9 cellular contexts compared by ENCODE assay signal in genomic region chr1:9826087-9826486, GRCh38. TPM values are rescaled to one million over a fixed set of nuclear protein-coding genes. Genes with fewer than 3 reads are reported as not detected.
DNase-seq lines count a peak whose midpoint lies in the region; ATAC-seq, FAIRE-seq and TF ChIP-seq lines count a peak whose summit lies in the region.
"Had no signal": no experiment of that assay in that cellular context is flagged by ENCODE, and none has a peak within 500 bp of the region (broad histone marks: within the 10 kb centered on the region; RNA-seq: fewer than 3 reads in every experiment).

No MANE protein-coding gene starts in this region.

- H3K27me3 Mint-ChIP-seq in Calu3 (ENCODE audit: unreplicated experiment), result no peaks in the 10 kb centered on the region

- peak overlapping the region; percentile 77 for H3K4me3 Mint-ChIP-seq in Calu3 (ENCODE audit: low read depth, unreplicated experiment)

- FAIRE-seq in small intestine (lab: Jason Lieb, UNC), result no peak

- intact Hi-C loops in Calu3 (cut with micrococcal nuclease; ENCODE audit: unreplicated experiment), result loop anchor here (5.0 kb wide), 1 partner anchor 41 kb away; no protein-coding TSS in a partner anchor

- DNase-seq in Calu3, result no peak
- no peak for DNase-seq in RWPE2 (ENCODE audit: low spot score)
- DNase-seq in small intestine, result no peak
- DNase-seq in cerebellum (ENCODE audit: low spot score), result no peak

- TF ChIP-seq EP300 in gastroesophageal sphincter (IDR thresholded peaks at IDR 0.05), result no peak

- TF ChIP-seq POLR2A in gastroesophageal sphincter (IDR thresholded peaks at IDR 0.05), result no peak

- WGBS in gastroesophageal sphincter (ENCODE audit: low coverage in 1 of 2), 2 donors, result 59 to 88% methylated on average over 3 of the region's 3 CpGs
- 75 to 85% (median 76%) methylated on average over 3 of the region's 3 CpGs for WGBS in small intestine, 3 donors

- H3K9me3 ChIP-seq in RWPE2 (ENCODE audit: severe bottlenecking), result no peaks in the 10 kb centered on the region
- no peaks in the 10 kb centered on the region for H3K9me3 ChIP-seq in gastroesophageal sphincter
- H3K9me3 ChIP-seq in small intestine (ENCODE audit: control insufficient read depth, low read depth), result no peaks in the 10 kb centered on the region
- H3K9me3 ChIP-seq: adrenal gland had no signal

- ATAC-seq in RWPE2 (ENCODE audit: low read depth) (no peak), gastroesophageal sphincter (no peak), HG02588 (IDR thresholded peaks at IDR 0.05; ENCODE audit: unreplicated experiment) (no peak), HG02884 (IDR thresholded peaks at IDR 0.05; ENCODE audit: unreplicated experiment) (no peak), GM19324 (IDR thresholded peaks at IDR 0.05; ENCODE audit: low FRiP score, unreplicated experiment) (no peak)

- H3K4me3 ChIP-seq in RWPE2 (ENCODE audit: severe bottlenecking) (no peak overlapping the region), gastroesophageal sphincter (no peak overlapping the region), small intestine (ENCODE audit: low read depth in 1 of 2, low read length in 2 of 2) (no peak overlapping the region)

- H3K9me3 Mint-ChIP-seq in Calu3 (ENCODE audit: low read depth, unreplicated experiment), result no peaks in the 10 kb centered on the region

- H3K36me3 Mint-ChIP-seq in Calu3 (ENCODE audit: insufficient read depth, unreplicated experiment), result peaks cover 35% of the 10 kb centered on the region

- no peak for TF ChIP-seq CTCF in Calu3 (IDR thresholded peaks at IDR 0.05; ENCODE audit: unreplicated experiment)
- TF ChIP-seq CTCF in RWPE2 (IDR thresholded peaks at IDR 0.05; ENCODE audit: poor library complexity, severe bottlenecking), result no peak
- TF ChIP-seq CTCF in gastroesophageal sphincter (IDR thresholded peaks at IDR 0.05), result no peak

- no peaks in the 10 kb centered on the region for H3K36me3 ChIP-seq in RWPE2 (ENCODE audit: low read depth)
- no peaks in the 10 kb centered on the region for H3K36me3 ChIP-seq in gastroesophageal sphincter
- H3K36me3 ChIP-seq in small intestine (ENCODE audit: control insufficient read depth in 2 of 2, insufficient read depth in 2 of 2, low read length in 2 of 2), result no peaks in the 10 kb centered on the region
- H3K36me3 ChIP-seq: adrenal gland had no signal

- H3K27me3 ChIP-seq in RWPE2 (ENCODE audit: insufficient read depth, poor library complexity, severe bottlenecking), result no peaks in the 10 kb centered on the region
- no peaks in the 10 kb centered on the region for H3K27me3 ChIP-seq in gastroesophageal sphincter
- H3K27me3 ChIP-seq in small intestine (ENCODE audit: control insufficient read depth in 2 of 2, insufficient read depth in 2 of 2, low read length in 2 of 2), result no peaks in the 10 kb centered on the region
- H3K27me3 ChIP-seq: adrenal gland had no signal

- peak overlapping the region; percentile 79 for H3K27ac Mint-ChIP-seq in Calu3 (ENCODE audit: unreplicated experiment)

- H3K27ac ChIP-seq in RWPE2 (ENCODE audit: poor library complexity, severe bottlenecking), result peak overlapping the region; percentile 92
- peak overlapping the region; percentile 92 to 97 (median 96) for H3K27ac ChIP-seq in gastroesophageal sphincter
- peak overlapping the region; percentile 74 to 92 for H3K27ac ChIP-seq in small intestine (ENCODE audit: low read depth in 1 of 2, low read length in 1 of 2)

- CTCF ChIA-PET in Calu3 (lab: Charles Lee), result interaction anchor here (0.5 to 0.7 kb wide), 2 partner anchors 41 to 199 kb away, joined by 3 to 4 read pairs; no protein-coding TSS in a partner anchor

- peaks cover 19% of the 10 kb centered on the region for H3K4me1 Mint-ChIP-seq in Calu3 (ENCODE audit: low read depth, unreplicated experiment)

- BruUV-seq in Calu3 (replicated peaks; lab: Mats Ljungman, UMichigan), result TSS peak; percentile 55

- H3K4me1 ChIP-seq in RWPE2 (ENCODE audit: insufficient read depth, poor library complexity, severe bottlenecking) (peaks cover 30% of the 10 kb centered on the region), gastroesophageal sphincter (peaks cover 0 to 39% (median 12%) of the 10 kb centered on the region in 3 donors), small intestine (ENCODE audit: control insufficient read depth in 2 of 2, insufficient read depth in 1 of 2, low read depth in 1 of 2, low read length in 1 of 2) (peaks cover 0 to 3% of the 10 kb centered on the region in 2 donors)

RNA-seq across cellular contexts. Expression of gene CLSTN1, which starts 2.3 kb away (rescaled TPM):
- total RNA-seq in Calu3 (2022) (93.2 and 99.3 TPM in 2 replicates), gastroesophageal sphincter (10 to 100 TPM; 45.1 to 95.4 (median 58.7) TPM), cerebellum (94.4 TPM)
- polyA plus RNA-seq in small intestine, result 10 to 100 TPM; 29.2 to 50.6 (median 33.1) TPM
